ENCODE assay signal across 8 cellular contexts in the genomic region with DNA sequence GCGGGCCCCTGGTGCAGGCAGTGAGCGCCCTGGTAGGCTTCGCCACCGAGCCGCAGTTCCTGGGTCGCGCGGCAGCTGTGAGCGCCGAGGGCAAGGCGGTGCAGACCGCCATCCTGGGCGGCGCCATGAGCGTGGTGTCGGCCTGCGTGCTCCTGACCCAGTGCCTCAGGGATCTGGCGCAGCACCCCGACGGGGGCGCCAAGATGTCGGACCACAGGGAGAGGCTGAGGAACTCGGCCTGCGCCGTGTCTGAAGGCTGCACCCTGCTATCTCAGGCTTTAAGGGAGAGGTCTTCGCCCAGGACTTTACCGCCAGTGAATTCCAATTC. TPM values are rescaled to one million over a fixed set of nuclear protein-coding genes. Genes with fewer than 3 reads are reported as not detected.
DNase-seq lines count a peak whose midpoint lies in the region; ATAC-seq, FAIRE-seq and TF ChIP-seq lines count a peak whose summit lies in the region.

No MANE protein-coding gene starts in this region.

- TF ChIP-seq RAD21 in GM12878 (IDR thresholded peaks at IDR 0.05; ENCODE audit: insufficient read depth, low read depth, low read length), result no peak

- H3K9ac ChIP-seq in GM12878 (ENCODE audit: control insufficient read depth, insufficient read depth, low read length), result no peak overlapping the region

- intact Hi-C loops in heart left ventricle (cut with DNase I) (loop anchor here in 8 of 10 donors (5.0 to 10.0 kb wide), 4 partner anchors 34 to 102 kb away; no protein-coding TSS in a partner anchor), Right ventricle myocardium inferior (cut with DNase I) (no loop called here), GM12878 (cut with micrococcal nuclease; ENCODE audit: unreplicated experiment) (no loop called here), lower lobe of right lung (cut with DNase I) (loop anchor here (10.0 kb wide), 1 partner anchor 92 kb away; no protein-coding TSS in a partner anchor), transverse colon (cut with DNase I; ENCODE audit: low total_unique reads) (no loop called here), uterus (cut with DNase I; ENCODE audit: low total_unique reads) (no loop called here)

- no peak for FAIRE-seq in GM12878 (lab: Jason Lieb, UNC)

- WGBS in heart left ventricle, 4 donors, result 69 to 81% (median 71%) methylated on average over 16 to 27 of the region's 27 CpGs
- 98% methylated on average over 27 of the region's 27 CpGs for WGBS in GM12878 (ENCODE audit: insufficient coverage, insufficient replicate concordance, low lambda C conversion rate, missing lambda C conversion rate)
- WGBS in transverse colon (ENCODE audit: low coverage in 1 of 2), 2 donors, result 83 to 90% methylated on average over 1 to 27 of the region's 27 CpGs

- DNase-seq in heart left ventricle (peak in 3 of 5 donors; percentile 19 to 65 (median 22)), Right ventricle myocardium inferior (ENCODE audit: missing footprints) (no peak), GM12878 (ENCODE audit: low read depth, low spot score) (no peak), lower lobe of right lung (no peak), transverse colon (no peak), HT-29 (ENCODE audit: low spot score) (no peak), uterus (no peak)

- peak overlapping the region; percentile 88 to 100 (median 99) for H3K27ac ChIP-seq in heart left ventricle
- H3K27ac ChIP-seq in GM12878 (ENCODE audit: control insufficient read depth, insufficient read depth), result no peak overlapping the region
- H3K27ac ChIP-seq in lower lobe of right lung, result peak overlapping the region; percentile 99
- peak overlapping the region in 3 of 4 donors; percentile 12 to 99 (median 93) for H3K27ac ChIP-seq in transverse colon
- peak overlapping the region in 1 of 2 donors; percentile 92 for H3K27ac ChIP-seq in uterus

- TF ChIP-seq EP300 in GM12878 (IDR thresholded peaks at IDR 0.05; ENCODE audit: borderline replicate concordance in 1 of 2, control insufficient read depth in 1 of 2, low read depth in 2 of 2, low read length in 2 of 2), result no peak
- TF ChIP-seq EP300 in transverse colon (IDR thresholded peaks at IDR 0.05; ENCODE audit: low read depth), result no peak

- TF ChIP-seq CTCF in heart left ventricle (IDR thresholded peaks at IDR 0.05) (no peak), GM12878 (IDR thresholded peaks at IDR 0.05 in 2 of 3, conservative IDR thresholded peaks at IDR 0.05 in 1 of 3; ENCODE audit: control insufficient read depth in 2 of 3, extremely low read depth in 1 of 3, insufficient read depth in 1 of 3, low read depth in 3 of 3, low read length in 3 of 3) (no peak), lower lobe of right lung (IDR thresholded peaks at IDR 0.05) (no peak), transverse colon (IDR thresholded peaks at IDR 0.05) (no peak), uterus (IDR thresholded peaks at IDR 0.05) (no peak)

- H3K27me3 ChIP-seq in heart left ventricle (peaks cover 0 to 7% (median 0%) of the 10 kb centered on the region in 9 donors), GM12878 (replicated peaks in 1 of 2; ENCODE audit: control insufficient read depth in 2 of 2, insufficient read depth in 2 of 2, low read length in 1 of 2) (no peaks in the 10 kb centered on the region), lower lobe of right lung (ENCODE audit: low read depth) (no peaks in the 10 kb centered on the region), transverse colon (no peaks in the 10 kb centered on the region), uterus (no peaks in the 10 kb centered on the region)

- H3K9me3 ChIP-seq in heart left ventricle, result no peaks in the 10 kb centered on the region
- no peaks in the 10 kb centered on the region; the same call in 2 of the 3 replicates for H3K9me3 ChIP-seq in GM12878 (replicated peaks; ENCODE audit: control insufficient read depth, insufficient read depth, low read length)
- H3K9me3 ChIP-seq in lower lobe of right lung, result no peaks in the 10 kb centered on the region
- no peaks in the 10 kb centered on the region for H3K9me3 ChIP-seq in transverse colon
- H3K9me3 ChIP-seq in uterus, result no peaks in the 10 kb centered on the region

- no TSS peak for BruUV-seq in GM12878 (replicated peaks; lab: Mats Ljungman, UMichigan)

- CTCF ChIA-PET in GM12878 (lab: Yijun Ruan, JAX), result interaction anchor here (1.2 to 1.8 kb wide), 2 partner anchors 105 to 263 kb away, joined by 3 to 4 read pairs; no protein-coding TSS in a partner anchor

- H3K79me2 ChIP-seq in GM12878 (ENCODE audit: control insufficient read depth, insufficient read depth, low read length), result peaks cover 42% of the 10 kb centered on the region

- TF ChIP-seq POLR2A in heart left ventricle (IDR thresholded peaks at IDR 0.05) (no peak), GM12878 (IDR thresholded peaks at IDR 0.05; ENCODE audit: low read depth, low read length) (peak; percentile 25; the same call in 1 of the 2 replicates), transverse colon (IDR thresholded peaks at IDR 0.05) (no peak), uterus (IDR thresholded peaks at IDR 0.05) (no peak)

- SMC1A ChIA-PET in GM12878 (lab: Charles Lee; ENCODE audit: uncharacterized antibody, unreplicated experiment), result interaction anchor here (1.1 to 2.1 kb wide), 2 partner anchors 12 to 21 kb away, joined by 3 to 5 read pairs; no protein-coding TSS in a partner anchor

- in situ Hi-C loops in GM12878 (cut with MboI), result no loop called here
- in situ Hi-C loops in transverse colon (cut with MboI; ENCODE audit: low pct_ligation_motif_present in 1 of 4, low pct_unique_long_range_greater_than_20kb in 1 of 4, low sequenced_read_pairs in 3 of 4), result no loop called here

- RAD21 ChIA-PET in GM12878 (lab: Charles Lee; ENCODE audit: unreplicated experiment), result no interaction called here

- H3K36me3 ChIP-seq in heart left ventricle (peaks cover 0 to 30% (median 8%) of the 10 kb centered on the region in 9 donors), GM12878 (ENCODE audit: control insufficient read depth in 2 of 2, insufficient read depth in 2 of 2, low read length in 1 of 2) (peaks cover 0 to 3% of the 10 kb centered on the region in 2 experiments; a peak in 2 of 4 replicates), lower lobe of right lung (peaks cover 23% of the 10 kb centered on the region), transverse colon (no peaks in the 10 kb centered on the region), uterus (no peaks in the 10 kb centered on the region)

- H3K4me1 ChIP-seq in heart left ventricle (peaks cover 5 to 71% (median 50%) of the 10 kb centered on the region in 12 donors), GM12878 (ENCODE audit: control insufficient read depth, insufficient read depth, low read length) (peaks cover 19% of the 10 kb centered on the region), lower lobe of right lung (peaks cover 54% of the 10 kb centered on the region), transverse colon (peaks cover 0 to 65% (median 27%) of the 10 kb centered on the region in 4 donors), uterus (peaks cover 3 to 15% of the 10 kb centered on the region in 2 donors)

- H3K4me3 ChIP-seq in heart left ventricle (peak overlapping the region; percentile 57 to 98 (median 90)), GM12878 (peak overlapping the region; percentile 87; the same call in 1 of the 2 replicates), lower lobe of right lung (peak overlapping the region; percentile 93), transverse colon (peak overlapping the region in 2 of 4 donors; percentile 74), uterus (no peak overlapping the region)

- H2AFZ ChIP-seq in GM12878 (ENCODE audit: control insufficient read depth, low read depth, low read length), result no peak overlapping the region

- peak overlapping the region; percentile 79 for H3K4me2 ChIP-seq in GM12878 (ENCODE audit: control insufficient read depth, insufficient read depth)

- H4K20me1 ChIP-seq in GM12878 (ENCODE audit: control insufficient read depth, insufficient read depth), result no peaks in the 10 kb centered on the region

- no peak for ATAC-seq in heart left ventricle
- ATAC-seq in Right ventricle myocardium inferior, result no peak
- no peak for ATAC-seq in GM12878
- ATAC-seq in lower lobe of right lung, result no peak
- ATAC-seq in HG03342 (IDR thresholded peaks at IDR 0.05; ENCODE audit: unreplicated experiment), result no peak

- POLR2A ChIA-PET in GM12878 (lab: Charles Lee), result no interaction called here

RNA-seq across cellular contexts. Expression of gene TLNRD1, which starts 2.3 kb away (rescaled TPM):
- total RNA-seq in heart left ventricle (10 to 100 TPM in 4 of 9 donors, 1 to 10 TPM in 5; 5.3 to 30.8 (median 8.0) TPM), Right ventricle myocardium inferior (7.1 TPM), GM12878 (2014; rRNA removed) (19.9 and 25.5 TPM in 2 replicates), GM12878 (2014; rRNA removed; fragmentation: Illumina TruSeq; extraction: Trizol) (6.0 and 6.5 TPM in 2 replicates), GM12878 (2021) (40.5 and 44.8 TPM in 2 replicates), lower lobe of right lung (24.7 TPM), transverse colon (10 to 100 TPM; 20.8 to 57.2 (median 28.2) TPM), uterus (10 to 100 TPM; 10.1 to 22.4 (median 17.8) TPM)
- polyA plus RNA-seq in heart left ventricle (1 to 10 TPM; 3.2 to 7.2 TPM), GM12878 (2011; rRNA removed) (8.4 and 11.6 TPM in 2 replicates), GM12878 (2014; fragmentation: Illumina TruSeq; extraction: Trizol) (4.8 and 6.6 TPM in 2 replicates), GM12878 (2014; fragmentation: Nextera tagmentation; extraction: Ambion mirVana) (1 to 10 TPM; 2.5 to 5.7 TPM), GM12878 (2014; rRNA removed) (26.7 and 31.5 TPM in 2 replicates), GM12878 (2016; fragmentation: Nextera tagmentation; extraction: Ambion mirVana) (10 to 100 TPM in 1 of 2 experiments, 1 to 10 TPM in 1; 5.4 to 12.5 TPM)
- 14.0 and 16.6 TPM in 2 replicates for total RNA-seq in GM12878 (2013; cell fraction: nucleolus; rRNA removed)
- polyA plus RNA-seq in GM12878 (2011; ENCODE audit: low read depth), result 2.6 TPM
- 13.2 and 24.3 TPM in 2 replicates for polyA plus RNA-seq in GM12878 (2011; cell fraction: cytosol; rRNA removed)
- polyA plus RNA-seq in GM12878 (2011; cell fraction: nucleus; rRNA removed), result 13.6 and 19.0 TPM in 2 replicates
- polyA plus RNA-seq in GM12878 (2012), result 8.4 and 9.0 TPM in 2 replicates
- 4.8 and 6.6 TPM in 2 replicates for polyA minus RNA-seq in GM12878 (2011; rRNA and poly(A)+ RNA removed)
- polyA minus RNA-seq in GM12878 (2011; cell fraction: cytosol; rRNA and poly(A)+ RNA removed), result 12.8 and 13.8 TPM in 2 replicates
- polyA minus RNA-seq in GM12878 (2011; cell fraction: nucleus; rRNA and poly(A)+ RNA removed), result 16.1 and 29.3 TPM in 2 replicates
- total RNA-seq in HT-29 (2014; rRNA removed; shearing (Covaris generic)), result 64.1 and 67.1 TPM in 2 replicates

RNA-seq across cellular contexts. Expression of gene MESD, which starts 13.4 kb away (rescaled TPM):
- total RNA-seq in heart left ventricle, result 10 to 100 TPM; 11.2 to 19.8 (median 14.8) TPM
- polyA plus RNA-seq in heart left ventricle, result 10 to 100 TPM; 11.5 to 18.3 TPM
- total RNA-seq in Right ventricle myocardium inferior, result 14.0 TPM
- total RNA-seq in GM12878 (2013; cell fraction: nucleolus; rRNA removed), result 34.4 and 36.8 TPM in 2 replicates
- total RNA-seq in GM12878 (2014; rRNA removed), result 21.8 and 22.7 TPM in 2 replicates
- 25.2 and 27.5 TPM in 2 replicates for total RNA-seq in GM12878 (2014; rRNA removed; fragmentation: Illumina TruSeq; extraction: Trizol)
- 19.2 and 24.1 TPM in 2 replicates for total RNA-seq in GM12878 (2021)
- 10.7 TPM for polyA plus RNA-seq in GM12878 (2011; ENCODE audit: low read depth)
- 11.2 and 15.4 TPM in 2 replicates for polyA plus RNA-seq in GM12878 (2011; rRNA removed)
- polyA plus RNA-seq in GM12878 (2011; cell fraction: cytosol; rRNA removed), result 8.8 and 9.4 TPM in 2 replicates
- polyA plus RNA-seq in GM12878 (2011; cell fraction: nucleus; rRNA removed), result 9.4 and 11.4 TPM in 2 replicates
- polyA plus RNA-seq in GM12878 (2012), result 14.4 and 14.7 TPM in 2 replicates
- 24.7 and 25.7 TPM in 2 replicates for polyA plus RNA-seq in GM12878 (2014; fragmentation: Illumina TruSeq; extraction: Trizol)
- polyA plus RNA-seq in GM12878 (2014; fragmentation: Nextera tagmentation; extraction: Ambion mirVana), result 10 to 100 TPM; 10.2 to 16.7 TPM
- polyA plus RNA-seq in GM12878 (2014; rRNA removed), result 16.5 and 16.7 TPM in 2 replicates
- 10 to 100 TPM; 39.0 to 39.8 TPM for polyA plus RNA-seq in GM12878 (2016; fragmentation: Nextera tagmentation; extraction: Ambion mirVana)
- polyA minus RNA-seq in GM12878 (2011; rRNA and poly(A)+ RNA removed), result 8.0 and 9.7 TPM in 2 replicates
- polyA minus RNA-seq in GM12878 (2011; cell fraction: cytosol; rRNA and poly(A)+ RNA removed), result 3.6 and 5.9 TPM in 2 replicates
- polyA minus RNA-seq in GM12878 (2011; cell fraction: nucleus; rRNA and poly(A)+ RNA removed), result 7.3 and 9.2 TPM in 2 replicates
- total RNA-seq in lower lobe of right lung, result 24.2 TPM
- 10 to 100 TPM; 15.8 to 39.3 (median 19.2) TPM for total RNA-seq in transverse colon
- total RNA-seq in HT-29 (2014; rRNA removed; shearing (Covaris generic)), result 15.5 and 18.1 TPM in 2 replicates
- total RNA-seq in uterus, result 10 to 100 TPM; 23.6 to 48.7 (median 27.7) TPM

Comparison
In these comparisons a context has a peak if more than half of its experiments do, and no peak if none do; other contexts are left out.
1. DNase-seq: peak in heart left ventricle (3 of 5); none in Right ventricle myocardium inferior (single experiment), GM12878 (single experiment), lower lobe of right lung (single experiment), transverse colon (single experiment), HT-29 (single experiment) and uterus (0 of 2).
2. intact Hi-C loops: an anchor here in heart left ventricle (5.0 to 10.0 kb wide) and lower lobe of right lung (10.0 kb wide); none called in Right ventricle myocardium inferior, GM12878, transverse colon and uterus.
3. H3K4me3 ChIP-seq: peak in heart left ventricle (12 of 12), GM12878 (single experiment) and lower lobe of right lung (single experiment); none in uterus (0 of 2).